ENCODE assay signal across 30 cellular contexts in genomic region chr20:45056473-45057148, GRCh38. TPM values are rescaled to one million over a fixed set of nuclear protein-coding genes. Genes with fewer than 3 reads are reported as not detected.
DNase-seq lines count a peak whose midpoint lies in the region; ATAC-seq and TF ChIP-seq lines count a peak whose summit lies in the region.
"Had no signal": no experiment of that assay in that cellular context is flagged by ENCODE, and none has a peak within 500 bp of the region (broad histone marks: within the 10 kb centered on the region; RNA-seq: fewer than 3 reads in every experiment).

No MANE protein-coding gene starts in this region.

- peaks cover 11 to 15% of the 10 kb centered on the region in 2 experiments; a peak in 3 of 4 replicates for H3K79me1 ChIP-seq in IMR-90 (ENCODE audit: low read depth in 1 of 2, low read length in 2 of 2)

- H2AK9ac ChIP-seq in IMR-90 (replicated peaks; ENCODE audit: low read depth, low read length, poor library complexity), result no peak overlapping the region

- H3K4me3 Mint-ChIP-seq in CD4-positive, CD25-positive, alpha-beta regulatory T cell, result no peak overlapping the region
- H3K4me3 Mint-ChIP-seq in activated B cell treated with CpG ODN at 0.5 μM for 24 hours, result no peak overlapping the region
- H3K4me3 Mint-ChIP-seq in naive thymus-derived CD4-positive, alpha-beta T cell, result peak overlapping the region in 1 of 10 donors; percentile 18
- H3K4me3 Mint-ChIP-seq: activated CD4-positive, alpha-beta T cell treated with anti-CD3 and anti-CD28 coated beads, Interleukin-2, amount 10 ng/mL, durations not matched to agents 24 days and 14 days; neural progenitor cell had no signal

- BruUV-seq in IMR-90 (replicated peaks; lab: Mats Ljungman, UMichigan), result no TSS peak

- TF ChIP-seq CTCF in IMR-90 (conservative IDR thresholded peaks at IDR 0.05; ENCODE audit: low read depth, low read length) (no peak), activated B cell treated with CpG ODN at 0.5 μM for 24 hours (IDR thresholded peaks at IDR 0.05) (no peak), heart left ventricle (IDR thresholded peaks at IDR 0.05) (no peak)

- no peak overlapping the region for H2BK5ac ChIP-seq in IMR-90 (ENCODE audit: low read depth, low read length, poor library complexity, severe bottlenecking)

- POLR2A ChIA-PET in IMR-90 (lab: Charles Lee; ENCODE audit: unreplicated experiment) (no interaction called here), activated B cell treated with CpG ODN at 0.5 μM for 24 hours (lab: Charles Lee) (no interaction called here)
- POLR2A ChIA-PET in naive thymus-derived CD4-positive, alpha-beta T cell (lab: Charles Lee), result no interaction called here

- H3K18ac ChIP-seq in IMR-90 (ENCODE audit: low read depth, low read length), result peak overlapping the region; percentile 35; the same call in 1 of the 2 replicates

- in situ Hi-C loops in IMR-90 (cut with MboI; ENCODE audit: low sequenced_read_pairs), result no loop called here

- peak overlapping the region in 2 of 3 donors; percentile 12 to 85 for H3K27ac Mint-ChIP-seq in CD4-positive, CD25-positive, alpha-beta regulatory T cell
- peak overlapping the region; percentile 41 for H3K27ac Mint-ChIP-seq in activated B cell treated with CpG ODN at 0.5 μM for 24 hours
- peak overlapping the region in 7 of 9 donors; percentile 17 to 78 (median 48) for H3K27ac Mint-ChIP-seq in naive thymus-derived CD4-positive, alpha-beta T cell
- H3K27ac Mint-ChIP-seq: activated CD4-positive, alpha-beta T cell treated with anti-CD3 and anti-CD28 coated beads, Interleukin-2, amount 10 ng/mL, durations not matched to agents 24 days and 14 days; neural progenitor cell had no signal

- 0 out of 2 replicates have a peak overlapping the region, but pooled peaks have one; percentile 21 for H2AK5ac ChIP-seq in IMR-90 (ENCODE audit: low read depth, low read length)

- no peak overlapping the region for H2BK15ac ChIP-seq in IMR-90 (ENCODE audit: low read depth, low read length)

- H2BK120ac ChIP-seq in IMR-90 (ENCODE audit: low read depth, low read length), result no peak overlapping the region

- H3K9me3 Mint-ChIP-seq in CD4-positive, CD25-positive, alpha-beta regulatory T cell, result no peaks in the 10 kb centered on the region
- no peaks in the 10 kb centered on the region for H3K9me3 Mint-ChIP-seq in activated B cell treated with CpG ODN at 0.5 μM for 24 hours
- H3K9me3 Mint-ChIP-seq in naive thymus-derived CD4-positive, alpha-beta T cell, result no peaks in the 10 kb centered on the region
- H3K9me3 Mint-ChIP-seq: activated CD4-positive, alpha-beta T cell treated with anti-CD3 and anti-CD28 coated beads, Interleukin-2, amount 10 ng/mL, durations not matched to agents 24 days and 14 days; neural progenitor cell had no signal

- DNase-seq in CD4-positive, CD25-positive, alpha-beta regulatory T cell, result no peak
- DNase-seq in IMR-90 (no peak), activated B cell treated with CpG ODN at 0.5 μM for 24 hours (no peak), heart left ventricle (no peak)
- DNase-seq in naive thymus-derived CD4-positive, alpha-beta T cell, result no peak
- DNase-seq: activated CD4-positive, alpha-beta T cell treated with anti-CD3 and anti-CD28 coated beads, Interleukin-2, amount 10 ng/mL, durations not matched to agents 24 days and 14 days; activated gamma-delta T cell treated with Interleukin-2 at 50 U/mL for 16 hours; aorta; DND-41; erythroblast; foreskin keratinocyte; hippocampal formation; KG1; left ventricle myocardium inferior; MV-4-11; NCI-H187; NCI-H2227 treated with DMSO at 0.1 percent for 48 hours; NCI-H748 treated with DMSO at 0.1 percent for 48 hours; psoas muscle; SHP77 treated with DMSO at 0.1 percent for 48 hours; stimulated activated naive CD4-positive, alpha-beta T cell; thyroid gland had no signal

- H3K9me3 ChIP-seq in CD4-positive, CD25-positive, alpha-beta regulatory T cell (ENCODE audit: control insufficient read depth in 2 of 2, low read length in 2 of 2), result no peaks in the 10 kb centered on the region
- H3K9me3 ChIP-seq in IMR-90 (ENCODE audit: control insufficient read depth, insufficient read depth, low read length) (no peaks in the 10 kb centered on the region), heart left ventricle (no peaks in the 10 kb centered on the region)
- no peaks in the 10 kb centered on the region for H3K9me3 ChIP-seq in naive thymus-derived CD4-positive, alpha-beta T cell (ENCODE audit: control insufficient read depth in 2 of 3, low read length in 3 of 3)
- H3K9me3 ChIP-seq: left ventricle myocardium inferior, psoas muscle, thyroid gland had no signal

- H3K27me3 Mint-ChIP-seq in CD4-positive, CD25-positive, alpha-beta regulatory T cell, result no peaks in the 10 kb centered on the region
- H3K27me3 Mint-ChIP-seq in activated B cell treated with CpG ODN at 0.5 μM for 24 hours, result no peaks in the 10 kb centered on the region
- H3K27me3 Mint-ChIP-seq in naive thymus-derived CD4-positive, alpha-beta T cell, result no peaks in the 10 kb centered on the region
- H3K27me3 Mint-ChIP-seq: activated CD4-positive, alpha-beta T cell treated with anti-CD3 and anti-CD28 coated beads, Interleukin-2, amount 10 ng/mL, durations not matched to agents 24 days and 14 days had no signal

- H3K27ac ChIP-seq in CD4-positive, CD25-positive, alpha-beta regulatory T cell (ENCODE audit: insufficient read depth, low read length, poor library complexity, severe bottlenecking), result no peak overlapping the region
- H3K27ac ChIP-seq in IMR-90 (ENCODE audit: insufficient read depth, low read length), result no peak overlapping the region
- no peak overlapping the region for H3K27ac ChIP-seq in naive thymus-derived CD4-positive, alpha-beta T cell (ENCODE audit: low read depth, low read length)
- no peak overlapping the region for H3K27ac ChIP-seq in heart left ventricle
- H3K27ac ChIP-seq: foreskin keratinocyte, left ventricle myocardium inferior, neural progenitor cell, psoas muscle, thyroid gland had no signal

- H3K4me1 ChIP-seq in CD4-positive, CD25-positive, alpha-beta regulatory T cell (ENCODE audit: control insufficient read depth, insufficient read depth, low read length, poor library complexity, severe bottlenecking), result peaks cover 44% of the 10 kb centered on the region
- H3K4me1 ChIP-seq in IMR-90 (ENCODE audit: control insufficient read depth, insufficient read depth, low read length), result peaks cover 16% of the 10 kb centered on the region
- H3K4me1 ChIP-seq in naive thymus-derived CD4-positive, alpha-beta T cell (ENCODE audit: control insufficient read depth in 2 of 2, insufficient read depth in 2 of 2, low read length in 2 of 2), result peaks cover 23 to 39% of the 10 kb centered on the region in 2 donors
- peaks cover 0 to 34% (median 13%) of the 10 kb centered on the region in 12 donors for H3K4me1 ChIP-seq in heart left ventricle

- no peak overlapping the region for H4K8ac ChIP-seq in IMR-90 (ENCODE audit: low read depth in 2 of 2, low read length in 2 of 2)

- H3K56ac ChIP-seq in IMR-90 (ENCODE audit: extremely low read depth, insufficient read depth, low read length), result no peak overlapping the region

- peak overlapping the region; percentile 2; the same call in 1 of the 2 replicates for H4K5ac ChIP-seq in IMR-90 (ENCODE audit: low read depth, low read length)

- dilution Hi-C loops in IMR-90 (cut with HindIII; ENCODE audit: low sequenced_read_pairs, unreplicated experiment), result no loop called here

- H3K23ac ChIP-seq in IMR-90 (ENCODE audit: low read depth, low read length), result no peak overlapping the region

- H3K4me1 Mint-ChIP-seq in CD4-positive, CD25-positive, alpha-beta regulatory T cell, result peaks cover 45 to 90% (median 71%) of the 10 kb centered on the region in 4 donors
- peaks cover 74% of the 10 kb centered on the region for H3K4me1 Mint-ChIP-seq in activated B cell treated with CpG ODN at 0.5 μM for 24 hours
- peaks cover 46 to 96% (median 91%) of the 10 kb centered on the region in 7 donors for H3K4me1 Mint-ChIP-seq in naive thymus-derived CD4-positive, alpha-beta T cell

- H3K27me3 ChIP-seq in CD4-positive, CD25-positive, alpha-beta regulatory T cell (ENCODE audit: control insufficient read depth, insufficient read depth, low read length), result no peaks in the 10 kb centered on the region
- no peaks in the 10 kb centered on the region for H3K27me3 ChIP-seq in IMR-90 (ENCODE audit: control insufficient read depth, insufficient read depth, low read length)
- no peaks in the 10 kb centered on the region for H3K27me3 ChIP-seq in naive thymus-derived CD4-positive, alpha-beta T cell (ENCODE audit: control insufficient read depth in 2 of 2, insufficient read depth in 2 of 2, low read length in 2 of 2)
- H3K27me3 ChIP-seq in heart left ventricle, result no peaks in the 10 kb centered on the region
- H3K27me3 ChIP-seq: foreskin keratinocyte, neural progenitor cell, thyroid gland had no signal

- no peak overlapping the region for H3K9ac ChIP-seq in IMR-90 (ENCODE audit: low read depth, low read length)
- H3K9ac ChIP-seq: neural progenitor cell had no signal

- intact Hi-C loops in IMR-90 (cut with micrococcal nuclease) (no loop called here), activated B cell treated with CpG ODN at 0.5 μM for 24 hours (cut with micrococcal nuclease) (no loop called here), heart left ventricle (cut with DNase I) (no loop called here)
- intact Hi-C loops in naive thymus-derived CD4-positive, alpha-beta T cell (cut with micrococcal nuclease), result loop anchor here in 1 of 2 donors (1.0 kb wide), 1 partner anchor 7 kb away; no protein-coding TSS in a partner anchor

- H3K4ac ChIP-seq in IMR-90 (ENCODE audit: low read depth, low read length), result no peak overlapping the region

- no peak overlapping the region; the same call in 1 of the 2 replicates for H4K91ac ChIP-seq in IMR-90 (ENCODE audit: insufficient read depth, low read depth, low read length)

- H3K4me3 ChIP-seq in CD4-positive, CD25-positive, alpha-beta regulatory T cell (ENCODE audit: low read depth, low read length), result no peak overlapping the region
- H3K4me3 ChIP-seq in IMR-90 (ENCODE audit: insufficient read depth, low read depth, low read length) (no peak overlapping the region), heart left ventricle (no peak overlapping the region)
- no peak overlapping the region for H3K4me3 ChIP-seq in naive thymus-derived CD4-positive, alpha-beta T cell (ENCODE audit: low read length)
- H3K4me3 ChIP-seq: GM12878, left ventricle myocardium inferior, neural progenitor cell, psoas muscle, thyroid gland had no signal

- no peak overlapping the region for H3K4me2 ChIP-seq in IMR-90 (ENCODE audit: low read depth, low read length)
- H3K4me2 ChIP-seq: neural progenitor cell had no signal

- no peak overlapping the region for H2BK20ac ChIP-seq in IMR-90 (ENCODE audit: low read depth, low read length)

- peaks cover 83% of the 10 kb centered on the region for H3K36me3 ChIP-seq in CD4-positive, CD25-positive, alpha-beta regulatory T cell (ENCODE audit: control insufficient read depth, insufficient read depth, low read length)
- H3K36me3 ChIP-seq in IMR-90 (ENCODE audit: control insufficient read depth, insufficient read depth, low read length) (peaks cover 3% of the 10 kb centered on the region), heart left ventricle (peaks cover 0 to 50% (median 6%) of the 10 kb centered on the region in 9 donors)
- H3K36me3 ChIP-seq in naive thymus-derived CD4-positive, alpha-beta T cell (ENCODE audit: control insufficient read depth in 2 of 3, insufficient read depth in 3 of 3, low read length in 3 of 3), result peaks cover 16 to 66% (median 22%) of the 10 kb centered on the region in 3 experiments
- H3K36me3 ChIP-seq: neural progenitor cell had no signal

- no peak for TF ChIP-seq RAD21 in IMR-90 (IDR thresholded peaks at IDR 0.05; ENCODE audit: low read length)

- H3K14ac ChIP-seq in IMR-90 (replicated peaks; ENCODE audit: low read depth, low read length), result no peak overlapping the region

- H3K9me1 ChIP-seq in IMR-90 (ENCODE audit: insufficient read depth, low read length), result peaks cover 9% of the 10 kb centered on the region

- no peak for ATAC-seq in CD4-positive, CD25-positive, alpha-beta regulatory T cell (ENCODE audit: low read depth in 2 of 2)
- no peak for ATAC-seq in IMR-90 (ENCODE audit: low read depth)
- ATAC-seq in activated B cell treated with CpG ODN at 0.5 μM for 24 hours (ENCODE audit: low read depth), result no peak
- no peak for ATAC-seq in naive thymus-derived CD4-positive, alpha-beta T cell
- ATAC-seq in GM18511 (IDR thresholded peaks at IDR 0.05; ENCODE audit: unreplicated experiment), result no peak
- ATAC-seq in heart left ventricle, result no peak
- no peak for ATAC-seq in HG03108 (IDR thresholded peaks at IDR 0.05; ENCODE audit: unreplicated experiment)
- ATAC-seq in GM18498 (IDR thresholded peaks at IDR 0.05; ENCODE audit: unreplicated experiment), result no peak
- ATAC-seq: foreskin keratinocyte, GM12878, psoas muscle had no signal

- CTCF ChIA-PET in IMR-90 (lab: Yijun Ruan, JAX), result interaction anchor here (1.0 kb wide), 1 partner anchor 14 kb away, joined by 3 read pairs; no protein-coding TSS in a partner anchor
- CTCF ChIA-PET in activated B cell treated with CpG ODN at 0.5 μM for 24 hours (lab: Charles Lee), result no interaction called here
- CTCF ChIA-PET in naive thymus-derived CD4-positive, alpha-beta T cell (lab: Charles Lee), result no interaction called here

- WGBS in IMR-90 (ENCODE audit: extremely low coverage in 2 of 2, insufficient read length in 1 of 2), 2 experiments, result 100% methylated on average over 2 of the region's 7 CpGs; no CpG with 5 or more reads in 1 of the 2 experiments
- WGBS in heart left ventricle, 4 donors, result 83 to 88% (median 87%) methylated on average over 6 to 7 of the region's 7 CpGs

- no peak overlapping the region for H2AFZ ChIP-seq in IMR-90 (replicated peaks; ENCODE audit: low read length, poor library complexity)
- H2AFZ ChIP-seq: neural progenitor cell had no signal

- TF ChIP-seq POLR2A in IMR-90 (IDR thresholded peaks at IDR 0.05; ENCODE audit: low read depth, low read length), result no peak
- no peak for TF ChIP-seq POLR2A in heart left ventricle (IDR thresholded peaks at IDR 0.05)

- H3K36me3 Mint-ChIP-seq in CD4-positive, CD25-positive, alpha-beta regulatory T cell, result peaks cover 59% of the 10 kb centered on the region
- peaks cover 90% of the 10 kb centered on the region for H3K36me3 Mint-ChIP-seq in activated B cell treated with CpG ODN at 0.5 μM for 24 hours (ENCODE audit: low read depth)
- H3K36me3 Mint-ChIP-seq in naive thymus-derived CD4-positive, alpha-beta T cell, result peaks cover 19 to 44% (median 25%) of the 10 kb centered on the region in 5 donors

- no peaks in the 10 kb centered on the region for H4K20me1 ChIP-seq in IMR-90 (ENCODE audit: insufficient read depth, low read length)

RNA-seq across cellular contexts. Expression of gene KCNS1, which starts 44.3 kb away (rescaled TPM):
- not detected for total RNA-seq in CD4-positive, CD25-positive, alpha-beta regulatory T cell
- under 1 TPM; 0.09 to 0.20 (median 0.17) TPM for polyA plus RNA-seq in CD4-positive, CD25-positive, alpha-beta regulatory T cell
- total RNA-seq in IMR-90 (2012; rRNA removed), result 0.54 and 0.56 TPM in 2 replicates
- polyA plus RNA-seq in IMR-90 (2012; rRNA removed), result 0.46 and 0.62 TPM in 2 replicates
- polyA plus RNA-seq in IMR-90 (2012; cell fraction: cytosol; rRNA removed), result 0.48 and 0.85 TPM in 2 replicates
- 0.33 and 0.55 TPM in 2 replicates for polyA plus RNA-seq in IMR-90 (2012; cell fraction: nucleus; rRNA removed; ENCODE audit: low replicate concordance)
- not detected in 2 replicates for total RNA-seq in activated B cell treated with CpG ODN at 0.5 μM for 24 hours
- total RNA-seq in naive thymus-derived CD4-positive, alpha-beta T cell, result under 1 TPM in 1 of 5 experiments, not detected in 4; 0.12 TPM
- under 1 TPM; 0.07 to 0.08 TPM for polyA plus RNA-seq in naive thymus-derived CD4-positive, alpha-beta T cell
- under 1 TPM in 2 of 9 donors, not detected in 7; 0.07 to 0.38 TPM for total RNA-seq in heart left ventricle
- polyA plus RNA-seq in heart left ventricle, result under 1 TPM in 1 of 2 donors, not detected in 1; 0.14 TPM
- total RNA-seq: aorta, GM12878, OCI-LY7, psoas muscle had no signal
- polyA plus RNA-seq: aorta, GM12878 had no signal

RNA-seq across cellular contexts. Expression of gene WFDC5, which starts 58.4 kb away (rescaled TPM):
- total RNA-seq in CD4-positive, CD25-positive, alpha-beta regulatory T cell, result not detected
- not detected for polyA plus RNA-seq in CD4-positive, CD25-positive, alpha-beta regulatory T cell
- not detected in 2 replicates for total RNA-seq in IMR-90 (2012; rRNA removed)
- not detected in 2 replicates for polyA plus RNA-seq in IMR-90 (2012; rRNA removed)
- not detected in 2 replicates for polyA plus RNA-seq in IMR-90 (2012; cell fraction: cytosol; rRNA removed)
- polyA plus RNA-seq in IMR-90 (2012; cell fraction: nucleus; rRNA removed; ENCODE audit: low replicate concordance), result not detected in 2 replicates
- total RNA-seq in activated B cell treated with CpG ODN at 0.5 μM for 24 hours, result not detected in 2 replicates
- not detected for total RNA-seq in naive thymus-derived CD4-positive, alpha-beta T cell
- polyA plus RNA-seq in naive thymus-derived CD4-positive, alpha-beta T cell, result not detected
- total RNA-seq in heart left ventricle, result not detected
- polyA plus RNA-seq in heart left ventricle, result not detected
- total RNA-seq: activated CD4-positive, alpha-beta T cell treated with anti-CD3 and anti-CD28 coated beads, Interleukin-2, amount 10 ng/mL, durations not matched to agents 24 days and 14 days; aorta; cardiac septum; GM12878; left ventricle myocardium inferior; OCI-LY7; psoas muscle; skeletal muscle tissue; thyroid gland had no signal
- polyA plus RNA-seq: aorta, psoas muscle had no signal
